In the genomic region with DNA sequence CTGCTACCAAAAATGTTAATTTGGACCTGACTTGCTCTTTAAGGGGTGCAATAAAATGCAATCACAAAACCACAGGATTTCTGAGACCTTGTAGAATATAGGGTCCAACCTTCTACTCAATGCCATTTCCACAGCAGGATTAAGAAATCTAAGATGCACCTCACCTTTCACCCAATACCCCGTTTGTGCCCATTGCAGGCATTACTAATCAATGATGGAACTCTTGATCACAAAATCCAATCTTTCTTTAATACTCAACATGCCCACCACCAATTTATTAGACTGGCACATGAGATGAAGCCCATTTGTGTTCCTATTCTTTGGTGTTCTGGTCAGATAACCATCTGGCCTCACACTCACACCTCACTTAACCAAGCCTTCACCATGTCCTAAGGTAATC, we compare ENCODE assay signal across 32 cellular contexts.
"Had no signal": no experiment of that assay in that cellular context is flagged by ENCODE, and none has a peak within 500 bp of the region (broad histone marks: within the 10 kb centered on the region; RNA-seq: fewer than 3 reads in every experiment).

No MANE protein-coding gene starts in this region.

- ATAC-seq: activated naive CD4-positive, alpha-beta T cell treated with anti-CD3 and anti-CD28 coated beads, Interleukin-2, amount 50 U/mL, for 72 hours; activated naive CD8-positive, alpha-beta T cell treated with anti-CD3 and anti-CD28 coated beads, Interleukin-2, amount 50 U/mL, for 24 hours; activated T-cell treated with anti-CD3 and anti-CD28 coated beads, Interleukin-2, amount 50 U/mL, for 4 hours; activated T-cell treated with anti-CD3 and anti-CD28 coated beads, Interleukin-2, amount 50 U/mL, for 72 hours; activated T-helper 17 cell treated with anti-CD3 and anti-CD28 coated beads, Interleukin-2, amount 50 U/mL, for 72 hours; body of pancreas had no signal

- H3K27ac ChIP-seq: adrenal gland, ascending aorta, body of pancreas, brain microvascular endothelial cell, breast epithelium, cardiac muscle cell had no signal

- H3K4me3 ChIP-seq: adrenal gland, ascending aorta, body of pancreas, breast epithelium, cardiac muscle cell had no signal

- FAIRE-seq: astrocyte, bronchial epithelial cell had no signal

- DNase-seq: activated effector memory CD4-positive, alpha-beta T cell treated with anti-CD3 and anti-CD28 coated beads, Interleukin-2, amount 50 U/mL, for 16 hours; activated effector memory CD4-positive, alpha-beta T cell treated with Interleukin-2 at 50 U/mL for 16 hours; activated gamma-delta T cell; activated gamma-delta T cell treated with Interleukin-2 at 50 U/mL for 16 hours; activated naive CD4-positive, alpha-beta T cell; activated naive CD4-positive, alpha-beta T cell treated with anti-CD3 and anti-CD28 coated beads for 36 hours; activated naive CD4-positive, alpha-beta T cell treated with anti-CD3 and anti-CD28 coated beads, Interleukin-2, amount 10 ng/mL, durations not matched to agents 7 days and 5 days; activated naive CD4-positive, alpha-beta T cell treated with anti-CD3 and anti-CD28 coated beads, Interleukin-2, amount 50 U/mL, for 16 hours; activated naive CD4-positive, alpha-beta T cell treated with Interleukin-2 at 50 U/mL for 16 hours; activated naive CD8-positive, alpha-beta T cell treated with anti-CD3 and anti-CD28 coated beads for 36 hours; activated naive CD8-positive, alpha-beta T cell treated with anti-CD3 and anti-CD28 coated beads, Interleukin-2, amount 10 ng/mL, durations not matched to agents 7 days and 5 days; activated naive CD8-positive, alpha-beta T cell treated with anti-CD3 and anti-CD28 coated beads, Interleukin-2, amount 50 U/mL, for 24 hours; activated T-cell treated with anti-CD3 and anti-CD28 coated beads, Interleukin-2, amount 50 U/mL, for 4 hours; activated T-cell treated with anti-CD3 and anti-CD28 coated beads, Interleukin-2, amount 50 U/mL, for 48 hours; activated T-cell treated with anti-CD3 and anti-CD28 coated beads, Interleukin-2, amount 50 U/mL, for 72 hours; adrenal gland; amniotic stem cell; amygdala; anterior cingulate cortex; aorta; body of pancreas; brain microvascular endothelial cell; caudate nucleus; central memory CD4-positive, alpha-beta T cell; cerebellar nuclear complex had no signal

- H3K4me1 ChIP-seq: adrenal gland, ascending aorta, breast epithelium had no signal

- H3K27me3 ChIP-seq: adrenal gland, ascending aorta, body of pancreas, brain microvascular endothelial cell, cardiac muscle cell had no signal

- H3K9me3 ChIP-seq: adrenal gland, ascending aorta, body of pancreas had no signal

- H3K36me3 ChIP-seq: adrenal gland, ascending aorta, brain microvascular endothelial cell, breast epithelium, cardiac muscle cell had no signal
